ENCODE assay signal across 1 cellular context in the genomic region with DNA sequence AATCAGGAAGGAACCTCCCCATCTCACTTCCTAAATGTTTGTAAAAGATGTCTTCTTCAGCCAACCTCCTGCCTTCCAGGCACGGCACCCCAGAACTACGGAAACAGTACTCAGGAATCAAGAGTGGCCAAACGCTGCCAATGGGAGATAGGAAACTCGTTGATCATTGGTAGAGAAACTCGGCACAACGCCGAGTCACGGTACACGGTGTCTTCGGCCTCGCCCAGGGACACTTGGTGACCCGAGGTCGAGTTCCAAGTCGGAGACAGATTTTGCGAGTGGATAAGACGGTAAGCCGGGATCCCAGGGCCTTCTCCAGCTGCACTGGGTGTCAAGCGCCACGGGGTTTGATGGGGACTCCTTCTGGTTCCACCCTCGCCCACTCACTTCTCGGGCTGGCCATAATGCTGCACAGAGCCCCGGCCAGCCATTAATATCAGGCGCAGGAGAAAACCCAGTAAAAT.
TF ChIP-seq lines count a peak whose summit lies in the region.

No MANE protein-coding gene starts in this region.

TF ChIP-seq in K562, 482 proteins besides CTCF, POLR2A, EP300 and RAD21 (continues in another document):
- no peak for TF ChIP-seq NR2C2 (CRISPR knock-in tag; IDR thresholded peaks at IDR 0.05)
- TF ChIP-seq NR2C2 (tag; IDR thresholded peaks at IDR 0.05) = 0 out of 2 replicates have a peak, but pooled peaks have one; percentile 94
- TF ChIP-seq, protein P1, sequence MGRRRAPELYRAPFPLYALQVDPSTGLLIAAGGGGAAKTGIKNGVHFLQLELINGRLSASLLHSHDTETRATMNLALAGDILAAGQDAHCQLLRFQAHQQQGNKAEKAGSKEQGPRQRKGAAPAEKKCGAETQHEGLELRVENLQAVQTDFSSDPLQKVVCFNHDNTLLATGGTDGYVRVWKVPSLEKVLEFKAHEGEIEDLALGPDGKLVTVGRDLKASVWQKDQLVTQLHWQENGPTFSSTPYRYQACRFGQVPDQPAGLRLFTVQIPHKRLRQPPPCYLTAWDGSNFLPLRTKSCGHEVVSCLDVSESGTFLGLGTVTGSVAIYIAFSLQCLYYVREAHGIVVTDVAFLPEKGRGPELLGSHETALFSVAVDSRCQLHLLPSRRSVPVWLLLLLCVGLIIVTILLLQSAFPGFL (CRISPR knock-in tag; IDR thresholded peaks at IDR 0.05) = peak; percentile 72; the same call in 1 of the 2 replicates
- no peak for TF ChIP-seq TARDBP (IDR thresholded peaks at IDR 0.05)
- TF ChIP-seq, protein P2, sequence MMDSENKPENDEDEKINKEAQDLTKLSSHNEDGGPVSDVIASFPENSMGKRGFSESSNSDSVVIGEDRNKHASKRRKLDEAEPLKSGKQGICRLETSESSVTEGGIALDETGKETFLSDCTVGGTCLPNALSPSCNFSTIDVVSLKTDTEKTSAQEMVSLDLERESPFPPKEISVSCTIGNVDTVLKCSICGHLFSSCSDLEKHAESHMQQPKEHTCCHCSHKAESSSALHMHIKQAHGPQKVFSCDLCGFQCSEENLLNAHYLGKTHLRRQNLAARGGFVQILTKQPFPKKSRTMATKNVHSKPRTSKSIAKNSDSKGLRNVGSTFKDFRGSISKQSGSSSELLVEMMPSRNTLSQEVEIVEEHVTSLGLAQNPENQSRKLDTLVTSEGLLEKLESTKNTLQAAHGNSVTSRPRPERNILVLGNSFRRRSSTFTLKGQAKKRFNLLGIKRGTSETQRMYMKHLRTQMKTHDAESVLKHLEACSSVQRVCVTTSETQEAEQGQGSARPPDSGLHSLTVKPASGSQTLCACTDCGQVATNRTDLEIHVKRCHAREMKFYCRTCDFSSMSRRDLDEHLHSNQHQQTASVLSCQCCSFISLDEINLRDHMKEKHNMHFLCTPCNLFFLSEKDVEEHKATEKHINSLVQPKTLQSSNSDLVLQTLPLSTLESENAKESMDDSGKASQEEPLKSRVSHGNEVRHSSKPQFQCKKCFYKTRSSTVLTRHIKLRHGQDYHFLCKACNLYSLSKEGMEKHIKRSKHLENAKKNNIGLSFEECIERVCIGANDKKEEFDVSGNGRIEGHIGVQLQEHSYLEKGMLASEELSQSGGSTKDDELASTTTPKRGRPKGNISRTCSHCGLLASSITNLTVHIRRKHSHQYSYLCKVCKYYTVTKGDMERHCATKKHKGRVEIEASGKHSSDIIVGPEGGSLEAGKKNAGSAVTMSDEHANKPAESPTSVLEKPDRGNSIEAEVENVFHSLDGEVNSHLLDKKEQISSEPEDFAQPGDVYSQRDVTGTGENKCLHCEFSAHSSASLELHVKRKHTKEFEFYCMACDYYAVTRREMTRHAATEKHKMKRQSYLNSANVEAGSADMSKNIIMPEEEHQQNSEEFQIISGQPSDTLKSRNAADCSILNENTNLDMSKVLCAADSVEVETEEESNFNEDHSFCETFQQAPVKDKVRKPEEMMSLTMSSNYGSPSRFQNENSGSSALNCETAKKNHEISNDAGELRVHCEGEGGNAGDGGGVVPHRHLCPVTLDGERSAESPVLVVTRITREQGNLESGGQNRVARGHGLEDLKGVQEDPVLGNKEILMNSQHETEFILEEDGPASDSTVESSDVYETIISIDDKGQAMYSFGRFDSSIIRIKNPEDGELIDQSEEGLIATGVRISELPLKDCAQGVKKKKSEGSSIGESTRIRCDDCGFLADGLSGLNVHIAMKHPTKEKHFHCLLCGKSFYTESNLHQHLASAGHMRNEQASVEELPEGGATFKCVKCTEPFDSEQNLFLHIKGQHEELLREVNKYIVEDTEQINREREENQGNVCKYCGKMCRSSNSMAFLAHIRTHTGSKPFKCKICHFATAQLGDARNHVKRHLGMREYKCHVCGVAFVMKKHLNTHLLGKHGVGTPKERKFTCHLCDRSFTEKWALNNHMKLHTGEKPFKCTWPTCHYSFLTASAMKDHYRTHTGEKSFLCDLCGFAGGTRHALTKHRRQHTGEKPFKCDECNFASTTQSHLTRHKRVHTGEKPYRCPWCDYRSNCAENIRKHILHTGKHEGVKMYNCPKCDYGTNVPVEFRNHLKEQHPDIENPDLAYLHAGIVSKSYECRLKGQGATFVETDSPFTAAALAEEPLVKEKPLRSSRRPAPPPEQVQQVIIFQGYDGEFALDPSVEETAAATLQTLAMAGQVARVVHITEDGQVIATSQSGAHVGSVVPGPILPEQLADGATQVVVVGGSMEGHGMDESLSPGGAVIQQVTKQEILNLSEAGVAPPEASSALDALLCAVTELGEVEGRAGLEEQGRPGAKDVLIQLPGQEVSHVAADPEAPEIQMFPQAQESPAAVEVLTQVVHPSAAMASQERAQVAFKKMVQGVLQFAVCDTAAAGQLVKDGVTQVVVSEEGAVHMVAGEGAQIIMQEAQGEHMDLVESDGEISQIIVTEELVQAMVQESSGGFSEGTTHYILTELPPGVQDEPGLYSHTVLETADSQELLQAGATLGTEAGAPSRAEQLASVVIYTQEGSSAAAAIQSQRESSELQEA (IDR thresholded peaks at IDR 0.05; ENCODE audit: low read depth) = 0 out of 2 replicates have a peak, but pooled peaks have one; percentile 31
- TF ChIP-seq, protein P3, sequence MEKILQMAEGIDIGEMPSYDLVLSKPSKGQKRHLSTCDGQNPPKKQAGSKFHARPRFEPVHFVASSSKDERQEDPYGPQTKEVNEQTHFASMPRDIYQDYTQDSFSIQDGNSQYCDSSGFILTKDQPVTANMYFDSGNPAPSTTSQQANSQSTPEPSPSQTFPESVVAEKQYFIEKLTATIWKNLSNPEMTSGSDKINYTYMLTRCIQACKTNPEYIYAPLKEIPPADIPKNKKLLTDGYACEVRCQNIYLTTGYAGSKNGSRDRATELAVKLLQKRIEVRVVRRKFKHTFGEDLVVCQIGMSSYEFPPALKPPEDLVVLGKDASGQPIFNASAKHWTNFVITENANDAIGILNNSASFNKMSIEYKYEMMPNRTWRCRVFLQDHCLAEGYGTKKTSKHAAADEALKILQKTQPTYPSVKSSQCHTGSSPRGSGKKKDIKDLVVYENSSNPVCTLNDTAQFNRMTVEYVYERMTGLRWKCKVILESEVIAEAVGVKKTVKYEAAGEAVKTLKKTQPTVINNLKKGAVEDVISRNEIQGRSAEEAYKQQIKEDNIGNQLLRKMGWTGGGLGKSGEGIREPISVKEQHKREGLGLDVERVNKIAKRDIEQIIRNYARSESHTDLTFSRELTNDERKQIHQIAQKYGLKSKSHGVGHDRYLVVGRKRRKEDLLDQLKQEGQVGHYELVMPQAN (IDR thresholded peaks at IDR 0.05; ENCODE audit: borderline replicate concordance) = no peak
- TF ChIP-seq KLF13 (tag; IDR thresholded peaks at IDR 0.05; ENCODE audit: borderline replicate concordance, low read depth) = no peak
- TF ChIP-seq NR1H2 (CRISPR knock-in tag; IDR thresholded peaks at IDR 0.05) = peak; percentile 87; the same call in 1 of the 2 replicates
- peak; percentile 71 for TF ChIP-seq NFE2 (IDR thresholded peaks at IDR 0.05; ENCODE audit: low read depth)
- TF ChIP-seq FOXP1 (CRISPR knock-in tag; IDR thresholded peaks at IDR 0.05) = no peak
- TF ChIP-seq, protein P4, sequence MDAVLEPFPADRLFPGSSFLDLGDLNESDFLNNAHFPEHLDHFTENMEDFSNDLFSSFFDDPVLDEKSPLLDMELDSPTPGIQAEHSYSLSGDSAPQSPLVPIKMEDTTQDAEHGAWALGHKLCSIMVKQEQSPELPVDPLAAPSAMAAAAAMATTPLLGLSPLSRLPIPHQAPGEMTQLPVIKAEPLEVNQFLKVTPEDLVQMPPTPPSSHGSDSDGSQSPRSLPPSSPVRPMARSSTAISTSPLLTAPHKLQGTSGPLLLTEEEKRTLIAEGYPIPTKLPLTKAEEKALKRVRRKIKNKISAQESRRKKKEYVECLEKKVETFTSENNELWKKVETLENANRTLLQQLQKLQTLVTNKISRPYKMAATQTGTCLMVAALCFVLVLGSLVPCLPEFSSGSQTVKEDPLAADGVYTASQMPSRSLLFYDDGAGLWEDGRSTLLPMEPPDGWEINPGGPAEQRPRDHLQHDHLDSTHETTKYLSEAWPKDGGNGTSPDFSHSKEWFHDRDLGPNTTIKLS (IDR thresholded peaks at IDR 0.05; ENCODE audit: borderline replicate concordance, low read depth) = 0 out of 2 replicates have a peak, but pooled peaks have one; percentile 55
- peak; percentile 60 for TF ChIP-seq POLR2AphosphoS5 (IDR thresholded peaks at IDR 0.05; ENCODE audit: control insufficient read depth, insufficient read depth, low read depth, low read length)
- no peak for TF ChIP-seq THRAP3 (IDR thresholded peaks at IDR 0.05; ENCODE audit: borderline replicate concordance)
- no peak for TF ChIP-seq DMBX1 (CRISPR knock-in tag; IDR thresholded peaks at IDR 0.05; ENCODE audit: borderline replicate concordance)
- TF ChIP-seq LCOR (CRISPR knock-in tag; IDR thresholded peaks at IDR 0.05) = peak; percentile 67
- peak; percentile 51; the same call in 1 of the 2 replicates for TF ChIP-seq SP1 (CRISPR knock-in tag; IDR thresholded peaks at IDR 0.05)
- TF ChIP-seq BCL6 (CRISPR knock-in tag; IDR thresholded peaks at IDR 0.05) = no peak
- no peak for TF ChIP-seq RBFOX2 (IDR thresholded peaks at IDR 0.05; ENCODE audit: low read depth, low read length)
- TF ChIP-seq, protein P5, sequence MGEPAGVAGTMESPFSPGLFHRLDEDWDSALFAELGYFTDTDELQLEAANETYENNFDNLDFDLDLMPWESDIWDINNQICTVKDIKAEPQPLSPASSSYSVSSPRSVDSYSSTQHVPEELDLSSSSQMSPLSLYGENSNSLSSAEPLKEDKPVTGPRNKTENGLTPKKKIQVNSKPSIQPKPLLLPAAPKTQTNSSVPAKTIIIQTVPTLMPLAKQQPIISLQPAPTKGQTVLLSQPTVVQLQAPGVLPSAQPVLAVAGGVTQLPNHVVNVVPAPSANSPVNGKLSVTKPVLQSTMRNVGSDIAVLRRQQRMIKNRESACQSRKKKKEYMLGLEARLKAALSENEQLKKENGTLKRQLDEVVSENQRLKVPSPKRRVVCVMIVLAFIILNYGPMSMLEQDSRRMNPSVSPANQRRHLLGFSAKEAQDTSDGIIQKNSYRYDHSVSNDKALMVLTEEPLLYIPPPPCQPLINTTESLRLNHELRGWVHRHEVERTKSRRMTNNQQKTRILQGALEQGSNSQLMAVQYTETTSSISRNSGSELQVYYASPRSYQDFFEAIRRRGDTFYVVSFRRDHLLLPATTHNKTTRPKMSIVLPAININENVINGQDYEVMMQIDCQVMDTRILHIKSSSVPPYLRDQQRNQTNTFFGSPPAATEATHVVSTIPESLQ (CRISPR knock-in tag; IDR thresholded peaks at IDR 0.05) = 0 out of 2 replicates have a peak, but pooled peaks have one; percentile 45
- no peak for TF ChIP-seq ZNF561 (CRISPR knock-in tag; conservative IDR thresholded peaks at IDR 0.05)
- no peak for TF ChIP-seq NCOA4 (IDR thresholded peaks at IDR 0.05; ENCODE audit: partially characterized antibody)
- 0 out of 4 replicates have a peak, but pooled peaks of 1 of the 2 experiments have one; percentile 14 for TF ChIP-seq KDM1A (IDR thresholded peaks at IDR 0.05)
- TF ChIP-seq, protein P6, sequence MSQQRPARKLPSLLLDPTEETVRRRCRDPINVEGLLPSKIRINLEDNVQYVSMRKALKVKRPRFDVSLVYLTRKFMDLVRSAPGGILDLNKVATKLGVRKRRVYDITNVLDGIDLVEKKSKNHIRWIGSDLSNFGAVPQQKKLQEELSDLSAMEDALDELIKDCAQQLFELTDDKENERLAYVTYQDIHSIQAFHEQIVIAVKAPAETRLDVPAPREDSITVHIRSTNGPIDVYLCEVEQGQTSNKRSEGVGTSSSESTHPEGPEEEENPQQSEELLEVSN (IDR thresholded peaks at IDR 0.05; ENCODE audit: borderline replicate concordance in 1 of 2, extremely low read depth in 1 of 2, insufficient read depth in 1 of 2, insufficient read length in 1 of 2, low read depth in 1 of 2, low read length in 1 of 2, poor library complexity in 1 of 2, severe bottlenecking in 1 of 2) = peak in 1 of 2 experiments; percentile 25
